13 cellular contexts compared by ENCODE assay signal in the genomic region with DNA sequence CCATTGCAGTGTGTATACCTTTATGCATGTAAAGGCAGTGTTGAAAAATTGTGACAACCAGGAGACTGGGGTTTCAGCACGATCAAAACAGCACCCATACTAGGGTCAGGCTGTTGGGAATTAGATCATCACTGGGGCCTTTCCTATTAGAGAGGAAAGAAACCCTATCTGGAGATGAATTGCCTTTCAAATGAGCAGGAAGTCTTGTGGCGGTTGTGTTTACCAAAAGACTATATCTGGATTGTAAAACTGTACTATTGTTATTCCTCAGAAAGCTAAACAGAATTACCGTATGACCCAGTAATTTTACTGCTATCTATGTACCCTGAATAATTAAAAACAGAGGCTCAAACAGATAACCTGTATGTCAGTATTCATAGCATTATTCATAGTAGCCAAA.
"Had no signal": no experiment of that assay in that cellular context is flagged by ENCODE, and none has a peak within 500 bp of the region (broad histone marks: within the 10 kb centered on the region; RNA-seq: fewer than 3 reads in every experiment).

No MANE protein-coding gene starts in this region.

- H3K27ac ChIP-seq: body of pancreas, lower lobe of right lung, parathyroid adenoma, thyroid gland had no signal

- H3K4me1 ChIP-seq: parathyroid adenoma had no signal

- DNase-seq: activated CD4-positive, alpha-beta memory T cell treated with anti-CD3 and anti-CD28 coated beads for 36 hours; activated naive CD4-positive, alpha-beta T cell treated with anti-CD3 and anti-CD28 coated beads for 36 hours; body of pancreas; caudate nucleus; dorsolateral prefrontal cortex; hypothalamus; islet precursor cell; lower lobe of right lung; stimulated activated CD4-positive, alpha-beta T cell treated with anti-CD3 and anti-CD28 coated beads, Interleukin-4, amount 100 ng/mL, for 4 hours; stimulated activated naive B cell treated with anti-CD40 and anti-IgM and Interleukin-4, amounts not matched to agents 10 μg/mL and 1 μg/mL and 100 μg/mL, for 72 hours; thyroid gland had no signal

- H3K36me3 ChIP-seq: lower lobe of right lung, thyroid gland had no signal

- H3K9me3 ChIP-seq: body of pancreas, lower lobe of right lung, thyroid gland had no signal

- H3K27me3 ChIP-seq: body of pancreas, dorsolateral prefrontal cortex, thyroid gland had no signal

- FAIRE-seq: frontal cortex had no signal

- H3K4me3 ChIP-seq: body of pancreas, dorsolateral prefrontal cortex, lower lobe of right lung, thyroid gland had no signal
